Comparison of ENCODE assay signal across 1 cellular context in genomic region chr2:71331581-71332412, GRCh38.
TF ChIP-seq lines count a peak whose summit lies in the region.

Gene ZNF638 (plus strand): TSS chr2:71331782. CDS start chr2:71348955, 17,173 bp downstream.

TF ChIP-seq in H1, 55 proteins besides CTCF, POLR2A, EP300 and RAD21 (continued from another document):
- TF ChIP-seq USF2 (IDR thresholded peaks at IDR 0.05; ENCODE audit: low read length) = no peak
- no peak for TF ChIP-seq KDM5A (IDR thresholded peaks at IDR 0.05; ENCODE audit: low read length)
- no peak for TF ChIP-seq EGR1 (IDR thresholded peaks at IDR 0.05; ENCODE audit: borderline replicate concordance, low read depth, low read length)
- no peak for TF ChIP-seq CHD1 (IDR thresholded peaks at IDR 0.05; ENCODE audit: low read depth, low read length)
- TF ChIP-seq CHD7 (IDR thresholded peaks at IDR 0.05; ENCODE audit: insufficient replicate concordance, low read length) = no peak
- no peak for TF ChIP-seq HDAC2 (IDR thresholded peaks at IDR 0.05; ENCODE audit: borderline replicate concordance in 1 of 2, low read depth in 2 of 2, low read length in 2 of 2)
- TF ChIP-seq ATF3 (IDR thresholded peaks at IDR 0.05; ENCODE audit: insufficient read depth, low read depth, low read length) = no peak
- peak; percentile 53 for TF ChIP-seq TAF7 (optimal IDR thresholded peaks at IDR 0.05; ENCODE audit: borderline replicate concordance, low read depth, low read length)
- no peak for TF ChIP-seq NANOG (IDR thresholded peaks at IDR 0.05; ENCODE audit: insufficient read depth, low read depth, low read length, poor library complexity, severe bottlenecking)
- TF ChIP-seq SRF (IDR thresholded peaks at IDR 0.05; ENCODE audit: low read depth, low read length) = no peak
- TF ChIP-seq JUN (IDR thresholded peaks at IDR 0.05; ENCODE audit: low read depth, low read length) = no peak
- no peak for TF ChIP-seq RFX5 (IDR thresholded peaks at IDR 0.05; ENCODE audit: borderline replicate concordance, low read depth, low read length)
- TF ChIP-seq BACH1 (IDR thresholded peaks at IDR 0.05; ENCODE audit: low read length) = no peak
- TF ChIP-seq SAP30 (IDR thresholded peaks at IDR 0.05; ENCODE audit: insufficient read depth, insufficient replicate concordance, low read length) = no peak
- no peak for TF ChIP-seq RBBP5 (IDR thresholded peaks at IDR 0.05; ENCODE audit: borderline replicate concordance, low read depth, low read length)
- TF ChIP-seq E2F6 (IDR thresholded peaks at IDR 0.05) = no peak; the same call in 1 of the 2 replicates
- TF ChIP-seq SP1 (IDR thresholded peaks at IDR 0.05; ENCODE audit: low read depth, low read length) = no peak
- peak; percentile 82 for TF ChIP-seq NRF1 (IDR thresholded peaks at IDR 0.05; ENCODE audit: low read depth, low read length)
- TF ChIP-seq SIX5 (IDR thresholded peaks at IDR 0.05; ENCODE audit: low read depth, low read length) = no peak
- no peak for TF ChIP-seq SP2 (IDR thresholded peaks at IDR 0.05; ENCODE audit: low read length)
- TF ChIP-seq TBP (IDR thresholded peaks at IDR 0.05; ENCODE audit: low read depth, low read length) = peak; percentile 62; the same call in 1 of the 2 replicates
- 0 out of 4 replicates have a peak, but pooled peaks of 1 of the 2 experiments have one; percentile 56 for TF ChIP-seq SIN3A (conservative IDR thresholded peaks at IDR 0.05 in 1 of 2, IDR thresholded peaks at IDR 0.05 in 1 of 2; ENCODE audit: low read depth in 1 of 2, low read length in 2 of 2)
- peak; percentile 74 for TF ChIP-seq TAF1 (IDR thresholded peaks at IDR 0.05; ENCODE audit: low read depth, low read length)
- no peak for TF ChIP-seq CBX5 (IDR thresholded peaks at IDR 0.05; ENCODE audit: low read depth, low read length)
- no peak for TF ChIP-seq RNF2 (IDR thresholded peaks at IDR 0.05; ENCODE audit: borderline replicate concordance, low read depth, low read length, missing control alignments, poor library complexity, severe bottlenecking)
- TF ChIP-seq ZNF274 (IDR thresholded peaks at IDR 0.05; ENCODE audit: borderline replicate concordance, extremely low read depth, low read length) = no peak
- no peak for TF ChIP-seq BRCA1 (IDR thresholded peaks at IDR 0.05; ENCODE audit: low read depth, low read length)
- TF ChIP-seq GTF2F1 (IDR thresholded peaks at IDR 0.05; ENCODE audit: borderline replicate concordance, low read depth, low read length) = no peak; the same call in 1 of the 2 replicates
- TF ChIP-seq ASH2L (IDR thresholded peaks at IDR 0.05; ENCODE audit: low read length) = peak; percentile 91
- TF ChIP-seq POLR2AphosphoS5 (IDR thresholded peaks at IDR 0.05; ENCODE audit: low read depth, low read length) = peak; percentile 70
- no peak for TF ChIP-seq POU5F1 (IDR thresholded peaks at IDR 0.05; ENCODE audit: low read depth, low read length)
- no peak for TF ChIP-seq SUZ12 (IDR thresholded peaks at IDR 0.05; ENCODE audit: low read length)
- no peak for TF ChIP-seq FOSL1 (IDR thresholded peaks at IDR 0.05; ENCODE audit: insufficient read depth, low read depth, low read length)
- TF ChIP-seq CREB1 (IDR thresholded peaks at IDR 0.05) = no peak
- no peak for TF ChIP-seq GABPA (IDR thresholded peaks at IDR 0.05; ENCODE audit: borderline replicate concordance, insufficient read depth, low read length)
- TF ChIP-seq BCL11A (IDR thresholded peaks at IDR 0.05; ENCODE audit: low read depth in 2 of 2, low read length in 2 of 2) = no peak
- peak; percentile 75 for TF ChIP-seq CEBPB (IDR thresholded peaks at IDR 0.05; ENCODE audit: low read depth, low read length)
- TF ChIP-seq MAX (IDR thresholded peaks at IDR 0.05) = no peak
- TF ChIP-seq MAFK (IDR thresholded peaks at IDR 0.05; ENCODE audit: low read depth, low read length) = no peak
- TF ChIP-seq TEAD4 (IDR thresholded peaks at IDR 0.05; ENCODE audit: low read depth, low read length) = no peak
- no peak for TF ChIP-seq EZH2 (IDR thresholded peaks at IDR 0.05; ENCODE audit: low read depth, low read length, severe bottlenecking)
- TF ChIP-seq TCF12 (IDR thresholded peaks at IDR 0.05; ENCODE audit: low read depth, low read length) = no peak
- no peak; the same call in 1 of the 2 replicates for TF ChIP-seq SP4 (IDR thresholded peaks at IDR 0.05; ENCODE audit: low read length)
- 0 out of 2 replicates have a peak, but pooled peaks have one; percentile 22 for TF ChIP-seq RXRA (IDR thresholded peaks at IDR 0.05; ENCODE audit: insufficient read depth, low read depth, low read length)
- no peak for TF ChIP-seq CTBP2 (IDR thresholded peaks at IDR 0.05; ENCODE audit: borderline replicate concordance, insufficient read depth, insufficient read length, low read length)
- TF ChIP-seq CBX8 (IDR thresholded peaks at IDR 0.05; ENCODE audit: borderline replicate concordance, low read depth, low read length) = no peak
- no peak for TF ChIP-seq HDAC6 (IDR thresholded peaks at IDR 0.05; ENCODE audit: low read depth, low read length)
- TF ChIP-seq YY1 (IDR thresholded peaks at IDR 0.05; ENCODE audit: low read depth, low read length) = peak; percentile 93
